ENCODE assay signal across 20 cellular contexts in genomic region chr13:98823442-98823841, GRCh38.
"Had no signal": no experiment of that assay in that cellular context is flagged by ENCODE, and none has a peak within 500 bp of the region (broad histone marks: within the 10 kb centered on the region; RNA-seq: fewer than 3 reads in every experiment).

No MANE protein-coding gene starts in this region.

- H3K9ac ChIP-seq: parathyroid adenoma had no signal

- H3K27ac Mint-ChIP-seq: activated B cell treated with CpG ODN at 0.5 μM for 24 hours; activated T-helper 2 cell treated with anti-CD3 and anti-CD28 coated beads, Interferon-gamma antibody, Interleukin-2, Interleukin-4, amounts not matched to agents 10 μg/mL and 5 μg/mL and 100 μg/mL, durations not matched to agents 14 hours and 24 hours and 36 hours; natural killer cell treated with Interleukin-12 subunit alpha and Interleukin-12 subunit beta and Interleukin-15 and Interleukin-18, amount 100 ng/mL, for 72 hours had no signal

- H3K9me3 ChIP-seq: heart right ventricle, spleen, upper lobe of left lung had no signal

- H3K27me3 ChIP-seq: heart right ventricle, spleen, upper lobe of left lung had no signal

- H3K9me3 Mint-ChIP-seq: activated B cell treated with CpG ODN at 0.5 μM for 24 hours; activated naive CD8-positive, alpha-beta T cell treated with anti-CD3 and anti-CD28 coated beads for 36 hours; activated T-cell treated with anti-CD3 and anti-CD28 coated beads, Interleukin-2, amount 50 U/mL, for 4 hours; activated T-helper 2 cell treated with anti-CD3 and anti-CD28 coated beads, Interferon-gamma antibody, Interleukin-2, Interleukin-4, amounts not matched to agents 10 μg/mL and 5 μg/mL and 100 μg/mL, durations not matched to agents 14 hours and 24 hours and 36 hours; natural killer cell treated with Interleukin-12 subunit alpha and Interleukin-12 subunit beta and Interleukin-15 and Interleukin-18, amount 100 ng/mL, for 72 hours had no signal

- H3K36me3 Mint-ChIP-seq: natural killer cell treated with Interleukin-12 subunit alpha and Interleukin-12 subunit beta and Interleukin-15 and Interleukin-18, amount 100 ng/mL, for 72 hours had no signal

- ATAC-seq: activated T-cell treated with anti-CD3 and anti-CD28 coated beads, Interleukin-2, amount 50 U/mL, for 4 hours; heart right ventricle; natural killer cell treated with Interleukin-12 subunit alpha and Interleukin-12 subunit beta and Interleukin-15 and Interleukin-18, amount 100 ng/mL, for 72 hours had no signal

- DNase-seq: activated B cell treated with CpG ODN at 0.5 μM for 24 hours; activated CD4-positive, alpha-beta T cell treated with anti-CD3 and anti-CD28 coated beads for 4 hours; activated CD4-positive, alpha-beta T cell treated with anti-CD3 and anti-CD28 coated beads, Interleukin-2, amount 50 U/mL, for 48 hours; activated CD8-positive, alpha-beta memory T cell treated with anti-CD3 and anti-CD28 coated beads, Interleukin-2, amount 50 U/mL, for 48 hours; activated naive CD4-positive, alpha-beta T cell treated with Interleukin-2 at 50 U/mL for 16 hours; activated naive CD8-positive, alpha-beta T cell treated with anti-CD3 and anti-CD28 coated beads for 36 hours; activated T-cell treated with anti-CD3 and anti-CD28 coated beads, Interleukin-2, amount 50 U/mL, for 4 hours; cerebellar nuclear complex; foreskin fibroblast; heart right ventricle; midbrain; spleen; stimulated activated CD4-positive, alpha-beta T cell treated with anti-CD3 and anti-CD28 coated beads, Interleukin-4, amount 100 ng/mL, for 1 hour; stimulated activated naive CD4-positive, alpha-beta T cell treated with Interleukin-2 at 50 U/mL for 16 hours; T-helper 9 cell; upper lobe of left lung had no signal

- H3K27ac ChIP-seq: coronary artery, parathyroid adenoma, spleen had no signal

- H3K4me1 ChIP-seq: parathyroid adenoma had no signal

- H3K4me3 Mint-ChIP-seq: activated B cell treated with CpG ODN at 0.5 μM for 24 hours; activated naive CD8-positive, alpha-beta T cell treated with anti-CD3 and anti-CD28 coated beads for 36 hours; activated T-cell treated with anti-CD3 and anti-CD28 coated beads, Interleukin-2, amount 50 U/mL, for 4 hours; natural killer cell treated with Interleukin-12 subunit alpha and Interleukin-12 subunit beta and Interleukin-15 and Interleukin-18, amount 100 ng/mL, for 72 hours had no signal

- H3K27me3 Mint-ChIP-seq: activated B cell treated with CpG ODN at 0.5 μM for 24 hours; activated naive CD8-positive, alpha-beta T cell treated with anti-CD3 and anti-CD28 coated beads for 36 hours; natural killer cell treated with Interleukin-12 subunit alpha and Interleukin-12 subunit beta and Interleukin-15 and Interleukin-18, amount 100 ng/mL, for 72 hours had no signal

- H3K4me3 ChIP-seq: coronary artery, heart right ventricle, spleen, upper lobe of left lung had no signal
